ENCODE assay signal across 1 cellular context in the genomic region with DNA sequence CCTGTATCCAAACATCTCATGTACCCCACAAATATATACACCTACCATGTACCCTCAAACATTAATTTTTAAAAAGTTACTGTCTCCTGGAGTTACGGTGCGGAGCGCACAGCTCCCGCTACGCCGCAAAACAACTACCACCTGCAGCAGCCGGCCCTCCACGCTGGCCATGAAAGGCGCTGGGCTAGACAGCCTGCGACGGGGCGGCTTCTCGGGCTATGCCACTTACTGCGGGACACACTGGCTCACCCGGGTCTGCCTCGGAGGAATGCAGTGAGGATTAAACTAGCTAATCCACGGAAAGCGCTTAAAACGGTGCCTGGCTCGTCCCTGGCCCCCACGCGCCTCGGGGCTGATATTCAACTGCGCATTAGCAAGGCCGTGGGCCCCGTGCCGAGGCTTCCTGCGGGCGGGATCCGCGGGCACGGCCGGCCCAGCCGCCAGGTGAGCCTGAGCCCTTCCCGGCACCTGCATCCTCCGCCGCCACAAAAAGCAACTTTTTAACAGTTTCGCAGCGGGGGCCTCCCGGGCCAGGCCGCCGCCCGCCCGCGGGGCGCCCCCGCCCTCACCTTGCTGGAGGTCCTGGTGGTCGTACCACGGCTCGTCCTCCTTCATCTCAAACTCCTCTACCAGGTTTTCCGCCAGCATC.
TF ChIP-seq lines count a peak whose summit lies in the region.

No MANE protein-coding gene starts in this region.

TF ChIP-seq in WTC11, 78 proteins besides CTCF, POLR2A, EP300 and RAD21 (continued from another document):
- TF ChIP-seq, protein P1, sequence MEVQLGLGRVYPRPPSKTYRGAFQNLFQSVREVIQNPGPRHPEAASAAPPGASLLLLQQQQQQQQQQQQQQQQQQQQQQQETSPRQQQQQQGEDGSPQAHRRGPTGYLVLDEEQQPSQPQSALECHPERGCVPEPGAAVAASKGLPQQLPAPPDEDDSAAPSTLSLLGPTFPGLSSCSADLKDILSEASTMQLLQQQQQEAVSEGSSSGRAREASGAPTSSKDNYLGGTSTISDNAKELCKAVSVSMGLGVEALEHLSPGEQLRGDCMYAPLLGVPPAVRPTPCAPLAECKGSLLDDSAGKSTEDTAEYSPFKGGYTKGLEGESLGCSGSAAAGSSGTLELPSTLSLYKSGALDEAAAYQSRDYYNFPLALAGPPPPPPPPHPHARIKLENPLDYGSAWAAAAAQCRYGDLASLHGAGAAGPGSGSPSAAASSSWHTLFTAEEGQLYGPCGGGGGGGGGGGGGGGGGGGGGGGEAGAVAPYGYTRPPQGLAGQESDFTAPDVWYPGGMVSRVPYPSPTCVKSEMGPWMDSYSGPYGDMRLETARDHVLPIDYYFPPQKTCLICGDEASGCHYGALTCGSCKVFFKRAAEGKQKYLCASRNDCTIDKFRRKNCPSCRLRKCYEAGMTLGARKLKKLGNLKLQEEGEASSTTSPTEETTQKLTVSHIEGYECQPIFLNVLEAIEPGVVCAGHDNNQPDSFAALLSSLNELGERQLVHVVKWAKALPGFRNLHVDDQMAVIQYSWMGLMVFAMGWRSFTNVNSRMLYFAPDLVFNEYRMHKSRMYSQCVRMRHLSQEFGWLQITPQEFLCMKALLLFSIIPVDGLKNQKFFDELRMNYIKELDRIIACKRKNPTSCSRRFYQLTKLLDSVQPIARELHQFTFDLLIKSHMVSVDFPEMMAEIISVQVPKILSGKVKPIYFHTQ (CRISPR knock-in tag; IDR thresholded peaks at IDR 0.05), result no peak
- TF ChIP-seq, protein P2, sequence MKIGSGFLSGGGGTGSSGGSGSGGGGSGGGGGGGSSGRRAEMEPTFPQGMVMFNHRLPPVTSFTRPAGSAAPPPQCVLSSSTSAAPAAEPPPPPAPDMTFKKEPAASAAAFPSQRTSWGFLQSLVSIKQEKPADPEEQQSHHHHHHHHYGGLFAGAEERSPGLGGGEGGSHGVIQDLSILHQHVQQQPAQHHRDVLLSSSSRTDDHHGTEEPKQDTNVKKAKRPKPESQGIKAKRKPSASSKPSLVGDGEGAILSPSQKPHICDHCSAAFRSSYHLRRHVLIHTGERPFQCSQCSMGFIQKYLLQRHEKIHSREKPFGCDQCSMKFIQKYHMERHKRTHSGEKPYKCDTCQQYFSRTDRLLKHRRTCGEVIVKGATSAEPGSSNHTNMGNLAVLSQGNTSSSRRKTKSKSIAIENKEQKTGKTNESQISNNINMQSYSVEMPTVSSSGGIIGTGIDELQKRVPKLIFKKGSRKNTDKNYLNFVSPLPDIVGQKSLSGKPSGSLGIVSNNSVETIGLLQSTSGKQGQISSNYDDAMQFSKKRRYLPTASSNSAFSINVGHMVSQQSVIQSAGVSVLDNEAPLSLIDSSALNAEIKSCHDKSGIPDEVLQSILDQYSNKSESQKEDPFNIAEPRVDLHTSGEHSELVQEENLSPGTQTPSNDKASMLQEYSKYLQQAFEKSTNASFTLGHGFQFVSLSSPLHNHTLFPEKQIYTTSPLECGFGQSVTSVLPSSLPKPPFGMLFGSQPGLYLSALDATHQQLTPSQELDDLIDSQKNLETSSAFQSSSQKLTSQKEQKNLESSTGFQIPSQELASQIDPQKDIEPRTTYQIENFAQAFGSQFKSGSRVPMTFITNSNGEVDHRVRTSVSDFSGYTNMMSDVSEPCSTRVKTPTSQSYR (CRISPR knock-in tag; IDR thresholded peaks at IDR 0.05), result no peak
- TF ChIP-seq SOX15 (CRISPR knock-in tag; IDR thresholded peaks at IDR 0.05) (no peak), KAT7 (CRISPR knock-in tag; IDR thresholded peaks at IDR 0.05; ENCODE audit: borderline replicate concordance) (peak; percentile 45; the same call in 1 of the 2 replicates), ZNF396 (CRISPR knock-in tag; IDR thresholded peaks at IDR 0.05; ENCODE audit: borderline replicate concordance) (no peak), ELF4 (CRISPR knock-in tag; IDR thresholded peaks at IDR 0.05; ENCODE audit: low read depth) (no peak), ZNF416 (CRISPR knock-in tag; IDR thresholded peaks at IDR 0.05) (no peak), FOXJ3 (CRISPR knock-in tag; IDR thresholded peaks at IDR 0.05; ENCODE audit: borderline replicate concordance) (no peak), TCF7 (CRISPR knock-in tag; IDR thresholded peaks at IDR 0.05; ENCODE audit: low read depth) (no peak), IRF2 (CRISPR knock-in tag; IDR thresholded peaks at IDR 0.05; ENCODE audit: borderline replicate concordance, low read depth) (no peak)
- TF ChIP-seq, protein P3, sequence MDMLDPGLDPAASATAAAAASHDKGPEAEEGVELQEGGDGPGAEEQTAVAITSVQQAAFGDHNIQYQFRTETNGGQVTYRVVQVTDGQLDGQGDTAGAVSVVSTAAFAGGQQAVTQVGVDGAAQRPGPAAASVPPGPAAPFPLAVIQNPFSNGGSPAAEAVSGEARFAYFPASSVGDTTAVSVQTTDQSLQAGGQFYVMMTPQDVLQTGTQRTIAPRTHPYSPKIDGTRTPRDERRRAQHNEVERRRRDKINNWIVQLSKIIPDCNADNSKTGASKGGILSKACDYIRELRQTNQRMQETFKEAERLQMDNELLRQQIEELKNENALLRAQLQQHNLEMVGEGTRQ (CRISPR knock-in tag; IDR thresholded peaks at IDR 0.05), result 0 out of 2 replicates have a peak, but pooled peaks have one; percentile 9
- TF ChIP-seq, protein P4, sequence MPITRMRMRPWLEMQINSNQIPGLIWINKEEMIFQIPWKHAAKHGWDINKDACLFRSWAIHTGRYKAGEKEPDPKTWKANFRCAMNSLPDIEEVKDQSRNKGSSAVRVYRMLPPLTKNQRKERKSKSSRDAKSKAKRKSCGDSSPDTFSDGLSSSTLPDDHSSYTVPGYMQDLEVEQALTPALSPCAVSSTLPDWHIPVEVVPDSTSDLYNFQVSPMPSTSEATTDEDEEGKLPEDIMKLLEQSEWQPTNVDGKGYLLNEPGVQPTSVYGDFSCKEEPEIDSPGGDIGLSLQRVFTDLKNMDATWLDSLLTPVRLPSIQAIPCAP (CRISPR knock-in tag; IDR thresholded peaks at IDR 0.05), result no peak
- TF ChIP-seq, protein P5, sequence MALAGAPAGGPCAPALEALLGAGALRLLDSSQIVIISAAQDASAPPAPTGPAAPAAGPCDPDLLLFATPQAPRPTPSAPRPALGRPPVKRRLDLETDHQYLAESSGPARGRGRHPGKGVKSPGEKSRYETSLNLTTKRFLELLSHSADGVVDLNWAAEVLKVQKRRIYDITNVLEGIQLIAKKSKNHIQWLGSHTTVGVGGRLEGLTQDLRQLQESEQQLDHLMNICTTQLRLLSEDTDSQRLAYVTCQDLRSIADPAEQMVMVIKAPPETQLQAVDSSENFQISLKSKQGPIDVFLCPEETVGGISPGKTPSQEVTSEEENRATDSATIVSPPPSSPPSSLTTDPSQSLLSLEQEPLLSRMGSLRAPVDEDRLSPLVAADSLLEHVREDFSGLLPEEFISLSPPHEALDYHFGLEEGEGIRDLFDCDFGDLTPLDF (CRISPR knock-in tag; IDR thresholded peaks at IDR 0.05), result no peak
- TF ChIP-seq, protein P6, sequence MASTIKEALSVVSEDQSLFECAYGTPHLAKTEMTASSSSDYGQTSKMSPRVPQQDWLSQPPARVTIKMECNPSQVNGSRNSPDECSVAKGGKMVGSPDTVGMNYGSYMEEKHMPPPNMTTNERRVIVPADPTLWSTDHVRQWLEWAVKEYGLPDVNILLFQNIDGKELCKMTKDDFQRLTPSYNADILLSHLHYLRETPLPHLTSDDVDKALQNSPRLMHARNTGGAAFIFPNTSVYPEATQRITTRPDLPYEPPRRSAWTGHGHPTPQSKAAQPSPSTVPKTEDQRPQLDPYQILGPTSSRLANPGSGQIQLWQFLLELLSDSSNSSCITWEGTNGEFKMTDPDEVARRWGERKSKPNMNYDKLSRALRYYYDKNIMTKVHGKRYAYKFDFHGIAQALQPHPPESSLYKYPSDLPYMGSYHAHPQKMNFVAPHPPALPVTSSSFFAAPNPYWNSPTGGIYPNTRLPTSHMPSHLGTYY (CRISPR knock-in tag; IDR thresholded peaks at IDR 0.05), result no peak
